27 cellular contexts compared by ENCODE assay signal in the genomic region with DNA sequence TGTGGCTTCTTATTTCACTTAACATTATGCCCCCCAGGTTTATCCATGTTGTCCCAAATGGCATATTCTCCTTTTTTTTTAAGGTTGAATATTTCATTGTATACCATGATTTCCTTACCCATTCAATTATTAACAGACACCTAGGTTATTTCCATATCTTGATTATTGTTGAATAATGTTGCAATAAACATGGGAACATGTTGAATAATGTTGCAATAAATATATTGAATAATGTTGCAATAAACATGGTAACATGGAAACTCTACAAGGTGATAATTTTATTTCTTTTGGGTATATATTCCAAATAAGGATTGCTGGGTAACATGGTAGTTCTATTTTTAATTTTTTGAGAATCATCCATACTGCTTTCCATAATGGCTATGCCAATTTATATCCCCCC.
"Had no signal": no experiment of that assay in that cellular context is flagged by ENCODE, and none has a peak within 500 bp of the region (broad histone marks: within the 10 kb centered on the region; RNA-seq: fewer than 3 reads in every experiment).

No MANE protein-coding gene starts in this region.

- H3K36me3 ChIP-seq: stomach, suprapubic skin, thoracic aorta, thyroid gland, tibial artery, tibial nerve, transverse colon, upper lobe of left lung, upper lobe of right lung, uterus, vagina had no signal

- DNase-seq: stimulated activated CD4-positive, alpha-beta T cell treated with anti-CD3 and anti-CD28 coated beads, Interleukin-2, amount 100 ng/mL, for 48 hours; stimulated activated CD4-positive, alpha-beta T cell treated with anti-CD3 and anti-CD28 coated beads, Interleukin-4, amount 100 ng/mL, for 1 hour; stimulated activated CD4-positive, alpha-beta T cell treated with anti-CD3 and anti-CD28 coated beads, Interleukin-4, amount 100 ng/mL, for 24 hours; stimulated activated CD4-positive, alpha-beta T cell treated with anti-CD3 and anti-CD28 coated beads, Interleukin-4, amount 100 ng/mL, for 4 hours; stimulated activated CD8-positive, alpha-beta memory T cell treated with anti-CD3 and anti-CD28 coated beads, Interleukin-4, amount 100 ng/mL, for 48 hours; stimulated activated naive B cell treated with anti-CD40 and anti-IgM and Interleukin-4, amounts not matched to agents 10 μg/mL and 1 μg/mL and 100 μg/mL, for 72 hours; stimulated activated naive CD4-positive, alpha-beta T cell; stimulated activated naive CD4-positive, alpha-beta T cell treated with Interleukin-2 at 50 U/mL for 16 hours; stimulated activated naive CD8-positive, alpha-beta T cell treated with anti-CD3 and anti-CD28 coated beads, Interleukin-15, amount 100 ng/mL, for 72 hours; stimulated activated naive CD8-positive, alpha-beta T cell treated with anti-CD3 and anti-CD28 coated beads, Interleukin-15, Interleukin-2, amounts not matched to agents 100 U/mL and 50 U/mL, for 24 hours; stomach; substantia nigra; testis; thyroid gland; tibial artery; transverse colon; trophoblast cell; upper lobe of left lung; upper lobe of right lung; uterus had no signal

- FAIRE-seq: urothelium cell line had no signal

- H3K27me3 ChIP-seq: stomach, suprapubic skin, testis, thyroid gland, tibial artery, tibial nerve, transverse colon, upper lobe of left lung, upper lobe of right lung, uterus, vagina had no signal

- H3K4me3 ChIP-seq: stomach, suprapubic skin, testis, thoracic aorta, thyroid gland, tibial artery, tibial nerve, transverse colon, upper lobe of left lung, upper lobe of right lung, uterus, vagina had no signal

- H3K4me1 ChIP-seq: stomach, suprapubic skin, testis, thyroid gland, tibial artery, tibial nerve, upper lobe of left lung, upper lobe of right lung, uterus, vagina had no signal

- H3K9me3 ChIP-seq: stomach, suprapubic skin, testis, thoracic aorta, thyroid gland, tibial artery, tibial nerve, transverse colon, upper lobe of left lung, upper lobe of right lung, uterus, vagina had no signal

- ATAC-seq: stimulated activated effector memory CD8-positive, alpha-beta T cell treated with anti-CD3 and anti-CD28 coated beads, Interleukin-12 subunit alpha, Interleukin-12 subunit beta, amount 100 ng/mL, for 72 hours; stimulated activated memory B cell treated with anti-CD40 and anti-IgM and Interleukin-4, amounts not matched to agents 10 μg/mL and 1 μg/mL and 100 μg/mL, for 72 hours; stimulated activated naive B cell treated with anti-CD40 and anti-IgM and Interleukin-4, amounts not matched to agents 10 μg/mL and 1 μg/mL and 100 μg/mL, for 72 hours; stimulated activated naive CD8-positive, alpha-beta T cell treated with anti-CD3 and anti-CD28 coated beads, Interleukin-15, amount 100 ng/mL, for 72 hours; stimulated activated naive CD8-positive, alpha-beta T cell treated with anti-CD3 and anti-CD28 coated beads, Interleukin-15, Interleukin-2, amounts not matched to agents 100 U/mL and 50 U/mL, for 24 hours; upper lobe of right lung had no signal

- H3K27ac ChIP-seq: stomach, suprapubic skin, testis, thoracic aorta, thyroid gland, tibial artery, tibial nerve, transverse colon, upper lobe of left lung, upper lobe of right lung, uterus, vagina had no signal
